Comparison of ENCODE assay signal across 8 cellular contexts in the genomic region with DNA sequence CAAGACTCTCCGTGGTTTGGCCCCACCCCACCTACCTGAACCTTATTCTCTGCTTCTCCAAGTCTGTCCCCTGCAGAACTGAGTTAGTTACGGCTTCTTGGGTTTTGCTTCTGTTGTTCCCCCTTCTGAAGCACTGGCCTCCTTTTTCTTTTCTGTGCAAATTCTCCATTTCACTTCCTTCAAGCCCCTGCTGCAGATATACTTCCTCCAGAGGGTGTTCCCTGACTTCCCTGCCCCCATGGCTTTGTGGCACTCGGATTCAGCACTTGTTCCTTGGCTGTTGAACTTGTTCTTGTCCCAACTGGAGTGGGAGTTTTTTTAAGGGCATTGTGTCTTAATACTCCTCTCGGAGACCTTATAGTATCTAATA. TPM values are rescaled to one million over a fixed set of nuclear protein-coding genes. Genes with fewer than 3 reads are reported as not detected.
DNase-seq lines count a peak whose midpoint lies in the region; ATAC-seq and TF ChIP-seq lines count a peak whose summit lies in the region.

No MANE protein-coding gene starts in this region.

- 26 to 32% (median 27%) methylated on average over 4 of the region's 4 CpGs for WGBS in psoas muscle, 3 donors

- no peak for TF ChIP-seq CTCF in GM06990 (IDR thresholded peaks at IDR 0.05; ENCODE audit: insufficient read depth, low read length, poor library complexity, severe bottlenecking)
- no peak for TF ChIP-seq CTCF in fibroblast of mammary gland (conservative IDR thresholded peaks at IDR 0.05; ENCODE audit: control insufficient read depth, insufficient read depth, low read depth, low read length)
- TF ChIP-seq CTCF in psoas muscle (IDR thresholded peaks at IDR 0.05): no peak

- H3K27me3 ChIP-seq in GM06990 (replicated peaks; ENCODE audit: control insufficient read depth, insufficient read depth, low read length): peaks cover 2% of the 10 kb centered on the region; the same call in 1 of the 2 replicates
- H3K27me3 ChIP-seq in psoas muscle (ENCODE audit: insufficient read depth in 3 of 3, low read length in 2 of 3): no peaks in the 10 kb centered on the region

- intact Hi-C loops in psoas muscle (cut with DNase I): loop anchor here in 1 of 2 donors (5.0 kb wide), 1 partner anchor 50 kb away; a partner anchor contains a TSS

- H3K4me3 ChIP-seq in GM06990 (replicated peaks; ENCODE audit: low read depth, low read length) (peak overlapping the region; percentile 78), fibroblast of mammary gland (ENCODE audit: control insufficient read depth, low read depth, low read length) (peak overlapping the region; percentile 76), psoas muscle (peak overlapping the region; percentile 97)

- H3K4me1 ChIP-seq in psoas muscle: peaks cover 60% of the 10 kb centered on the region

- no peak for DNase-seq in GM06990 (ENCODE audit: extremely low read depth, insufficient read length)
- peak; percentile 77 for DNase-seq in OCI-M1 (lab: John Stamatoyannopoulos, UW)
- no peak for DNase-seq in fibroblast of mammary gland (ENCODE audit: low read depth)
- no peak for DNase-seq in psoas muscle
- no peak for DNase-seq in NCI-H748 treated with DMSO at 0.1 percent for 48 hours (lab: John Stamatoyannopoulos, UW)
- no peak for DNase-seq in HuH-7.5 (ENCODE audit: low spot score)
- DNase-seq in iPS-NIHi11 (ENCODE audit: low spot score): no peak

- peaks cover 2% of the 10 kb centered on the region for H3K36me3 ChIP-seq in GM06990 (ENCODE audit: control insufficient read depth, insufficient read depth, low read length)
- peaks cover 3 to 9% of the 10 kb centered on the region in 2 donors for H3K36me3 ChIP-seq in psoas muscle (ENCODE audit: insufficient read depth in 1 of 2, low read depth in 1 of 2)

- H3K9me3 ChIP-seq in psoas muscle: no peaks in the 10 kb centered on the region

- ATAC-seq in psoas muscle (peak in 1 of 4 donors; percentile 32), GM21423 (IDR thresholded peaks at IDR 0.05; ENCODE audit: unreplicated experiment) (no peak)

- peak overlapping the region; percentile 98 for H3K27ac ChIP-seq in psoas muscle

RNA-seq across cellular contexts. Expression of a gene that starts 2.0 kb away (rescaled TPM):
- total RNA-seq in psoas muscle: 1 to 10 TPM; 4.4 to 7.3 (median 5.5) TPM
- polyA plus RNA-seq in psoas muscle: 1 to 10 TPM; 2.0 to 5.0 (median 2.1) TPM

RNA-seq across cellular contexts. Expression of a gene that starts 52.1 kb away (rescaled TPM):
- total RNA-seq in psoas muscle: 1 to 10 TPM; 5.3 to 7.7 (median 5.7) TPM
- 1 to 10 TPM; 3.9 to 6.0 (median 4.1) TPM for polyA plus RNA-seq in psoas muscle

RNA-seq across cellular contexts. Expression of a gene that starts 57.6 kb away (rescaled TPM):
- 10 to 100 TPM; 26.5 to 98.3 (median 76.6) TPM for total RNA-seq in psoas muscle
- polyA plus RNA-seq in psoas muscle: 10 to 100 TPM; 19.5 to 48.2 (median 30.5) TPM
